ENCODE assay signal across 23 cellular contexts in the genomic region with DNA sequence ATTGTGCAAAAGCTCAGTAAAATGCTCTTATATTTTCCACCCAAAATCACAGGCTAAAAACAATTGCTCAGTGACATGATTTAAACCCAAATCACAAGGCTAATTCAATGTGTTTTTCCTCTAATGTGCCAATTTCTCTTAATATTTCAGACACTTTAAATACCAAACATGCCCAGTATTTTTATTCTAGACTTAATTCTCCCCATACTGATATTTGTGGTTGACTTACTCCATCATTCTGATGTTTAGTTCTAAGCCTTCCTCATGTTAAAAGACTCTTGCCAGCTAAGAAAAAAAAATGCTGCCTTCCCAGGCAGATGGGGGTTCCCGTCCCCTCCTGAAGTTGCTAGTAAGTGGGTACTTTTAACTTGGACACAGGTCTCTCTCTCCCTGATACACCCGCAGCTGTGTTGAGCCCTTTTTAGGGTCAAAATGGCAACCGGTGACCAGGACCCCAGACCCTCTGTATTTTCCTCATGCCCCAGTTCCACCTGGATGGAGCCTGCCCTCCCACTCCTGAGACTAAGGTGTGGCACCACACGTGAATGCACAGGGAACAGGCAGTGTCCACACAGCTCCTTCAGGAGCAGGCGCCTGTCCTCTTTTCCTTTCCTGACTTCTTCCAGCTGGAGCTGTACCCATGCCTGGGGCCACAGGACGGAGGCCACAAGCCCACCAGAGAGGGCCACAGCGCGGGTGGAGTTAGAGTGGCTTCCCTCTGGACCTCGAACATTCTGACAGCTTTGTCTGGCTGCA.
DNase-seq lines count a peak whose midpoint lies in the region; ATAC-seq and TF ChIP-seq lines count a peak whose summit lies in the region.
"Had no signal": no experiment of that assay in that cellular context is flagged by ENCODE, and none has a peak within 500 bp of the region (broad histone marks: within the 10 kb centered on the region; RNA-seq: fewer than 3 reads in every experiment).

No MANE protein-coding gene starts in this region.

- intact Hi-C loops in mammary epithelial cell (cut with micrococcal nuclease), result no loop called here

- H3K4me1 Mint-ChIP-seq in neural progenitor cell, result peaks cover 3% of the 10 kb centered on the region
- H3K4me1 Mint-ChIP-seq: CD4-positive, CD25-positive, alpha-beta regulatory T cell had no signal

- H3K9ac ChIP-seq in mammary epithelial cell (ENCODE audit: insufficient read depth, low read length), result no peak overlapping the region
- H3K9ac ChIP-seq in neural progenitor cell, result no peak overlapping the region

- no peak for ATAC-seq in HG02642 (IDR thresholded peaks at IDR 0.05; ENCODE audit: poor library complexity, unreplicated experiment)
- ATAC-seq: activated CD4-positive, CD25-positive, alpha-beta regulatory T cell treated with anti-CD3 and anti-CD28 coated beads, Interleukin-2, amount 50 U/mL, for 24 hours; gastroesophageal sphincter; sciatic nerve had no signal

- no peak overlapping the region for H3K4me3 ChIP-seq in AG04450 (ENCODE audit: low read depth, low read length)
- H3K4me3 ChIP-seq in mammary epithelial cell (replicated peaks in 1 of 3; ENCODE audit: insufficient read depth in 1 of 3, low read depth in 2 of 3, low read length in 3 of 3), result no peak overlapping the region
- H3K4me3 ChIP-seq in neural progenitor cell, result no peak overlapping the region
- H3K4me3 ChIP-seq: adrenal gland, gastroesophageal sphincter, hepatocyte had no signal

- H3K36me3 ChIP-seq in mammary epithelial cell (ENCODE audit: insufficient read depth, low read length) (no peaks in the 10 kb centered on the region), neural progenitor cell (no peaks in the 10 kb centered on the region)
- H3K36me3 ChIP-seq: adrenal gland, gastroesophageal sphincter had no signal

- POLR2A ChIA-PET in AG04450 (lab: Yijun Ruan, JAX), result no interaction called here

- peaks cover 4% of the 10 kb centered on the region for H3K27me3 Mint-ChIP-seq in neural progenitor cell (ENCODE audit: insufficient read depth, low read depth)
- H3K27me3 Mint-ChIP-seq: type B pancreatic cell had no signal

- no peaks in the 10 kb centered on the region for H3K9me3 Mint-ChIP-seq in neural progenitor cell
- H3K9me3 Mint-ChIP-seq: activated T-helper 1 cell treated with anti-CD3 and anti-CD28 coated beads, Interleukin-12 subunit alpha, Interleukin-12 subunit beta, Interleukin-2, Interleukin-4 antibody, amounts not matched to agents 30 ng/mL and 10 ng/mL and 1 ng/mL, durations not matched to agents 14 hours and 24 hours and 36 hours; brain; CD4-positive, CD25-positive, alpha-beta regulatory T cell; T-helper 1 cell treated with Interleukin-12 subunit alpha and Interleukin-12 subunit beta and Interleukin-4 antibody, amounts not matched to agents 30 μg/mL and 1 μg/mL, for 36 hours; type B pancreatic cell had no signal

- in situ Hi-C loops in Caki2 (cut with HindIII; ENCODE audit: low pct_unique_long_range_greater_than_20kb, low sequenced_read_pairs) (no loop called here), mammary epithelial cell (cut with MboI; ENCODE audit: low sequenced_read_pairs in 2 of 2) (no loop called here)

- H3K36me3 Mint-ChIP-seq in neural progenitor cell, result no peaks in the 10 kb centered on the region
- H3K36me3 Mint-ChIP-seq: brain; CD4-positive, CD25-positive, alpha-beta regulatory T cell; type B pancreatic cell had no signal

- H2AFZ ChIP-seq in mammary epithelial cell (ENCODE audit: low read depth, low read length) (peak overlapping the region; percentile 57), neural progenitor cell (replicated peaks) (no peak overlapping the region)
- H2AFZ ChIP-seq: hepatocyte had no signal

- CTCF ChIA-PET in AG04450 (lab: Charles Lee) (no interaction called here), mammary epithelial cell (lab: Charles Lee; ENCODE audit: low non-redundant PET) (no interaction called here)

- dilution Hi-C loops in mammary epithelial cell (cut with HindIII; ENCODE audit: low sequenced_read_pairs), result no loop called here

- H4K20me1 ChIP-seq in mammary epithelial cell (ENCODE audit: insufficient read depth, low read length), result no peaks in the 10 kb centered on the region
- no peaks in the 10 kb centered on the region for H4K20me1 ChIP-seq in neural progenitor cell (ENCODE audit: low read depth)

- TF ChIP-seq CTCF in AG04450 (IDR thresholded peaks at IDR 0.05; ENCODE audit: low read depth, low read length) (no peak), mammary epithelial cell (conservative IDR thresholded peaks at IDR 0.05 in 1 of 2, IDR thresholded peaks at IDR 0.05 in 1 of 2; ENCODE audit: extremely low read depth in 1 of 2, insufficient read depth in 1 of 2, low read depth in 1 of 2, low read length in 2 of 2) (no peak), neural progenitor cell (IDR thresholded peaks at IDR 0.05) (no peak)

- 74% methylated on average over 9 of the region's 9 CpGs for WGBS in mammary epithelial cell (ENCODE audit: low coverage, missing lambda C conversion rate)

- H3K79me2 ChIP-seq in mammary epithelial cell (ENCODE audit: insufficient read depth, low read length), result no peaks in the 10 kb centered on the region
- H3K79me2 ChIP-seq in neural progenitor cell (ENCODE audit: low read depth), result no peaks in the 10 kb centered on the region
- H3K79me2 ChIP-seq: hepatocyte had no signal

- H3K9me3 ChIP-seq in AG04450 (ENCODE audit: control insufficient read depth, insufficient read depth, low read length) (no peaks in the 10 kb centered on the region), mammary epithelial cell (replicated peaks; ENCODE audit: insufficient read depth, low read length) (no peaks in the 10 kb centered on the region), neural progenitor cell (ENCODE audit: low read depth) (no peaks in the 10 kb centered on the region)
- H3K9me3 ChIP-seq: adrenal gland, gastroesophageal sphincter had no signal

- H3K4me1 ChIP-seq in mammary epithelial cell (ENCODE audit: insufficient read depth, low read length), result peaks cover 56% of the 10 kb centered on the region
- H3K4me1 ChIP-seq in neural progenitor cell, result no peaks in the 10 kb centered on the region
- H3K4me1 ChIP-seq: gastroesophageal sphincter had no signal

- H3K4me2 ChIP-seq in mammary epithelial cell (ENCODE audit: insufficient read depth, low read depth, low read length) (peak overlapping the region; percentile 68), neural progenitor cell (no peak overlapping the region)
- H3K4me2 ChIP-seq: hepatocyte had no signal

- BruUV-seq in mammary epithelial cell (replicated peaks; lab: Mats Ljungman, UMichigan), result TSS peak; percentile 37

- H3F3A ChIP-seq in neural progenitor cell (ENCODE audit: low read depth), result no peaks in the 10 kb centered on the region

- DNase-seq in AG04450 (ENCODE audit: low read depth, low spot score) (no peak), Caki2 (ENCODE audit: low read depth) (peak; percentile 42), mammary epithelial cell (no peak), neural progenitor cell (ENCODE audit: low spot score) (no peak), T-helper 9 cell (no peak), NCI-H2081 treated with DMSO at 0.1 percent for 48 hours (lab: John Stamatoyannopoulos, UW) (no peak)
- DNase-seq: activated CD4-positive, alpha-beta T cell treated with anti-CD3 and anti-CD28 coated beads, Interleukin-2, amount 50 U/mL, for 48 hours; activated naive CD4-positive, alpha-beta T cell treated with Interleukin-2 at 50 U/mL for 16 hours; adrenal gland; CD4-positive, CD25-positive, alpha-beta regulatory T cell; left cardiac atrium; NCI-H1048; stimulated activated CD4-positive, alpha-beta T cell treated with anti-CD3 and anti-CD28 coated beads, Interleukin-4, amount 100 ng/mL, for 24 hours had no signal

- no peak overlapping the region for H3K4me3 Mint-ChIP-seq in neural progenitor cell
- H3K4me3 Mint-ChIP-seq: activated T-helper 1 cell treated with anti-CD3 and anti-CD28 coated beads, Interleukin-12 subunit alpha, Interleukin-12 subunit beta, Interleukin-2, Interleukin-4 antibody, amounts not matched to agents 30 ng/mL and 10 ng/mL and 1 ng/mL, durations not matched to agents 14 hours and 24 hours and 36 hours; brain; CD4-positive, CD25-positive, alpha-beta regulatory T cell; T-helper 1 cell treated with Interleukin-12 subunit alpha and Interleukin-12 subunit beta and Interleukin-4 antibody, amounts not matched to agents 30 μg/mL and 1 μg/mL, for 36 hours; type B pancreatic cell had no signal

- H3K27me3 ChIP-seq in AG04450 (ENCODE audit: control insufficient read depth, insufficient read depth, low read length) (no peaks in the 10 kb centered on the region), mammary epithelial cell (ENCODE audit: insufficient read depth, low read length) (no peaks in the 10 kb centered on the region), neural progenitor cell (no peaks in the 10 kb centered on the region)
- H3K27me3 ChIP-seq: adrenal gland, hepatocyte had no signal

- peak overlapping the region; percentile 33 for H3K27ac Mint-ChIP-seq in neural progenitor cell
- H3K27ac Mint-ChIP-seq: activated T-helper 1 cell treated with anti-CD3 and anti-CD28 coated beads, Interleukin-12 subunit alpha, Interleukin-12 subunit beta, Interleukin-2, Interleukin-4 antibody, amounts not matched to agents 30 ng/mL and 10 ng/mL and 1 ng/mL, durations not matched to agents 14 hours and 24 hours and 36 hours; brain; progenitor cell of endocrine pancreas; T-helper 1 cell treated with Interleukin-12 subunit alpha and Interleukin-12 subunit beta and Interleukin-4 antibody, amounts not matched to agents 30 μg/mL and 1 μg/mL, for 36 hours; type B pancreatic cell had no signal

- H3K27ac ChIP-seq in AG04450 (ENCODE audit: low read depth, low read length) (peak overlapping the region; percentile 12), mammary epithelial cell (ENCODE audit: insufficient read depth, low read depth, low read length) (peak overlapping the region; percentile 59), neural progenitor cell (no peak overlapping the region)
- H3K27ac ChIP-seq: adrenal gland, gastroesophageal sphincter, hepatocyte had no signal
